In genomic region chr17:31696184-31696602, GRCh38 we compare ENCODE assay signal across 9 cellular contexts.
DNase-seq lines count a peak whose midpoint lies in the region; ATAC-seq and TF ChIP-seq lines count a peak whose summit lies in the region.
"Had no signal": no experiment of that assay in that cellular context is flagged by ENCODE, and none has a peak within 500 bp of the region (broad histone marks: within the 10 kb centered on the region; RNA-seq: fewer than 3 reads in every experiment).

No MANE protein-coding gene starts in this region.

- peak; percentile 98 for DNase-seq in HFFc6
- DNase-seq in left lobe of liver (ENCODE audit: low spot score), result peak; percentile 77
- DNase-seq in stromal cell of bone marrow (ENCODE audit: low read depth), result peak; percentile 90
- DNase-seq in activated naive CD4-positive, alpha-beta T cell treated with anti-CD3 and anti-CD28 coated beads, Interleukin-2, amount 50 U/mL, for 16 hours, result no peak
- DNase-seq in SIG-M5 (lab: John Stamatoyannopoulos, UW), result no peak
- DNase-seq in stimulated activated CD4-positive, alpha-beta T cell treated with anti-CD3 and anti-CD28 coated beads, Interleukin-15, amount 100 ng/mL, for 24 hours, result no peak
- no peak for DNase-seq in natural killer cell
- DNase-seq: activated CD4-positive, alpha-beta memory T cell treated with anti-CD3 and anti-CD28 coated beads for 36 hours had no signal

- peaks cover 3% of the 10 kb centered on the region; the same call in 1 of the 2 replicates for H3K27me3 Mint-ChIP-seq in HFFc6 (ENCODE audit: insufficient read depth)
- H3K27me3 Mint-ChIP-seq in natural killer cell (ENCODE audit: low read depth in 2 of 2), result peaks cover 0 to 12% of the 10 kb centered on the region in 2 donors

- peak; percentile 67 for TF ChIP-seq CTCF in HFFc6 (IDR thresholded peaks at IDR 0.05)
- no peak for TF ChIP-seq CTCF in natural killer cell (IDR thresholded peaks at IDR 0.05)

- intact Hi-C loops in natural killer cell (cut with micrococcal nuclease), result no loop called here

- H3K4me1 Mint-ChIP-seq in HFFc6 (ENCODE audit: low read depth) (peaks cover 81% of the 10 kb centered on the region), natural killer cell (no peaks in the 10 kb centered on the region)

- peak overlapping the region; percentile 47 for H3K27ac ChIP-seq in cingulate gyrus (ENCODE audit: low read depth, low read length)

- peak overlapping the region; percentile 85 for H3K27ac Mint-ChIP-seq in HFFc6
- no peak overlapping the region for H3K27ac Mint-ChIP-seq in natural killer cell
- H3K27ac Mint-ChIP-seq: activated CD4-positive, alpha-beta memory T cell treated with anti-CD3 and anti-CD28 coated beads for 36 hours had no signal

- ATAC-seq in left lobe of liver (peak; percentile 96), natural killer cell (no peak)

- H3K9me3 Mint-ChIP-seq in HFFc6, result no peaks in the 10 kb centered on the region; the same call in 1 of the 2 replicates
- H3K9me3 Mint-ChIP-seq in natural killer cell, result no peaks in the 10 kb centered on the region
- H3K9me3 Mint-ChIP-seq: activated CD4-positive, alpha-beta memory T cell treated with anti-CD3 and anti-CD28 coated beads for 36 hours had no signal

- peak overlapping the region; percentile 58 for H3K4me3 Mint-ChIP-seq in HFFc6
- H3K4me3 Mint-ChIP-seq in natural killer cell, result no peak overlapping the region
- H3K4me3 Mint-ChIP-seq: activated CD4-positive, alpha-beta memory T cell treated with anti-CD3 and anti-CD28 coated beads for 36 hours had no signal

- H3K36me3 Mint-ChIP-seq in HFFc6 (ENCODE audit: low read depth), result peaks cover 10% of the 10 kb centered on the region
- H3K36me3 Mint-ChIP-seq in natural killer cell, result no peaks in the 10 kb centered on the region
- H3K36me3 Mint-ChIP-seq: activated CD4-positive, alpha-beta memory T cell treated with anti-CD3 and anti-CD28 coated beads for 36 hours had no signal

Comparison
In these comparisons a context has a peak if more than half of its experiments do, and no peak if none do; other contexts are left out.
1. DNase-seq: peak in HFFc6 (single experiment), left lobe of liver (single experiment) and stromal cell of bone marrow (single experiment); none in activated naive CD4-positive, alpha-beta T cell treated with anti-CD3 and anti-CD28 coated beads, Interleukin-2, amount 50 U/mL, for 16 hours (single experiment), SIG-M5 (single experiment), stimulated activated CD4-positive, alpha-beta T cell treated with anti-CD3 and anti-CD28 coated beads, Interleukin-15, amount 100 ng/mL, for 24 hours (single experiment) and natural killer cell (single experiment).